Comparison of ENCODE assay signal across 9 cellular contexts in the genomic region with DNA sequence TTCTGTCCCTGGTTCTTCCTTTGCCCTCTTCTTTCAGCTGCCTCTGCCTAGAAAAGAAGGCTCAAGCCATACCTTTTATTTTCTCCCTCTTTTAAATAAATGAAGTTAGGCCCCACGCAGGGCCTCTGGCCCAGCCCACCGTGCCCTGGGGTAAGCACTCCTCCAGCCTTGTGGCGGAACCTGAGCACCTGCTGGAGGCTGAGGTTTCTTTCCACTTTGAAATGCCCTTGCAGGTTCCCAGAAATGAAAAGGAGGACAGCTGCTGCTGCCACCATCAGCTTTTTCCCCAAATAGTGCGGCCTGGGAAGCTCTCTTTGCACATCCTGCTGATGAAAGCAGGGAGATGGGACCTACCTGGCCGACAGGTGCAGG.
DNase-seq lines count a peak whose midpoint lies in the region; ATAC-seq and TF ChIP-seq lines count a peak whose summit lies in the region.
"Had no signal": no experiment of that assay in that cellular context is flagged by ENCODE, and none has a peak within 500 bp of the region (broad histone marks: within the 10 kb centered on the region; RNA-seq: fewer than 3 reads in every experiment).

No MANE protein-coding gene starts in this region.

- no peaks in the 10 kb centered on the region for H3K27me3 Mint-ChIP-seq in T-cell

- TF ChIP-seq CTCF in brain microvascular endothelial cell (IDR thresholded peaks at IDR 0.05; ENCODE audit: low read depth, low read length, missing control alignments): no peak

- DNase-seq in COLO668 (lab: John Stamatoyannopoulos, UW; ENCODE audit: unreplicated experiment) (peak; percentile 69), T-cell (peak in 4 of 34 experiments; percentile 16 to 44 (median 20)), brain microvascular endothelial cell (no peak), NCI-H1436 (lab: John Stamatoyannopoulos, UW) (no peak), NCI-H446 treated with DMSO at 0.1 percent for 48 hours (lab: John Stamatoyannopoulos, UW) (no peak)
- DNase-seq: NCI-H226 had no signal

- POLR2A ChIA-PET in T-cell (lab: Charles Lee): no interaction called here

- no peaks in the 10 kb centered on the region for H3K9me3 Mint-ChIP-seq in T-cell

- CTCF ChIA-PET in T-cell (lab: Charles Lee): interaction anchor here (0.6 to 1.9 kb wide), 2 partner anchors 66 to 255 kb away, joined by 5 to 6 read pairs; no protein-coding TSS in a partner anchor

- peaks cover 72 to 92% (median 82%) of the 10 kb centered on the region in 3 donors for H3K4me1 Mint-ChIP-seq in T-cell

- no peaks in the 10 kb centered on the region for H3K9me3 ChIP-seq in muscle layer of duodenum (ENCODE audit: control insufficient read depth in 1 of 2, low read length in 2 of 2)

- in situ Hi-C loops in brain microvascular endothelial cell (cut with HindIII; ENCODE audit: low pct_ligation_motif_present, low sequenced_read_pairs): no loop called here

- peaks cover under 1% of the 10 kb centered on the region for H3K36me3 Mint-ChIP-seq in T-cell

- peak overlapping the region; percentile 58 to 67 (median 60) for H3K4me3 Mint-ChIP-seq in T-cell

- H3K27me3 ChIP-seq in muscle layer of duodenum (ENCODE audit: low read depth, low read length) (no peaks in the 10 kb centered on the region), brain microvascular endothelial cell (replicated peaks) (no peaks in the 10 kb centered on the region)

- peak overlapping the region; percentile 39 to 41 for H3K4me3 ChIP-seq in muscle layer of duodenum (ENCODE audit: low read depth in 1 of 2, low read length in 2 of 2)
- H3K4me3 ChIP-seq in brain microvascular endothelial cell (ENCODE audit: low read depth, low read length): no peak overlapping the region

- ATAC-seq in GM21619 (IDR thresholded peaks at IDR 0.05; ENCODE audit: unreplicated experiment) (peak; percentile 26), T-cell (replicated peaks in 1 of 4) (peak; percentile 27 to 37 (median 30)), esophagus mucosa (no peak)

- peaks cover 0 to 9% of the 10 kb centered on the region in 2 donors for H3K36me3 ChIP-seq in muscle layer of duodenum (ENCODE audit: control insufficient read depth in 1 of 2, insufficient read depth in 2 of 2, low read length in 2 of 2)
- H3K36me3 ChIP-seq in brain microvascular endothelial cell (replicated peaks): no peaks in the 10 kb centered on the region

- peak overlapping the region; percentile 5 for H3K27ac ChIP-seq in muscle layer of duodenum (ENCODE audit: low read length)
- no peak overlapping the region for H3K27ac ChIP-seq in brain microvascular endothelial cell

- H3K4me1 ChIP-seq in muscle layer of duodenum (ENCODE audit: control insufficient read depth in 1 of 2, insufficient read depth in 2 of 2, low read length in 2 of 2): peaks cover 20% of the 10 kb centered on the region in 2 donors

- peak overlapping the region; percentile 98 to 99 for H3K27ac Mint-ChIP-seq in T-cell
